In genomic region chr16:8047711-8048110, GRCh38 we compare ENCODE assay signal across 22 cellular contexts.
DNase-seq lines count a peak whose midpoint lies in the region; FAIRE-seq and TF ChIP-seq lines count a peak whose summit lies in the region.
"Had no signal": no experiment of that assay in that cellular context is flagged by ENCODE, and none has a peak within 500 bp of the region (broad histone marks: within the 10 kb centered on the region; RNA-seq: fewer than 3 reads in every experiment).

No MANE protein-coding gene starts in this region.

- H3K4me1 ChIP-seq in MM.1S (ENCODE audit: low read length) (no peaks in the 10 kb centered on the region), Caco-2 (no peaks in the 10 kb centered on the region)
- H3K4me1 ChIP-seq: BE2C had no signal

- H3K4me3 ChIP-seq in MM.1S (ENCODE audit: low read length) (no peak overlapping the region), Caco-2 (ENCODE audit: low read depth, low read length) (no peak overlapping the region)
- H3K4me3 ChIP-seq: GM23338 had no signal

- no peak overlapping the region for H3K27ac ChIP-seq in MM.1S (ENCODE audit: low read length)

- POLR2A ChIA-PET in Caco-2 (lab: Charles Lee): no interaction called here

- no peaks in the 10 kb centered on the region for H3K79me2 ChIP-seq in MM.1S (ENCODE audit: low read length)

- H3K4me2 ChIP-seq in MM.1S (ENCODE audit: low read depth, low read length): no peak overlapping the region
- H3K4me2 ChIP-seq: GM23338 had no signal

- in situ Hi-C loops in ACHN (cut with HindIII; ENCODE audit: low pct_ligation_motif_present, low pct_unique_long_range_greater_than_20kb, low sequenced_read_pairs): no loop called here

- H3K4me1 Mint-ChIP-seq in Caco-2 (ENCODE audit: low read depth, unreplicated experiment): no peaks in the 10 kb centered on the region
- H3K4me1 Mint-ChIP-seq: CD8-positive, alpha-beta memory T cell; GM23338; IgD-negative memory B cell had no signal

- no peaks in the 10 kb centered on the region for H3K36me3 Mint-ChIP-seq in Caco-2 (ENCODE audit: insufficient read depth, unreplicated experiment)
- H3K36me3 Mint-ChIP-seq: CD4-positive, CD25-positive, alpha-beta regulatory T cell; CD8-positive, alpha-beta memory T cell; IgD-negative memory B cell had no signal

- no peak overlapping the region for H3K27ac Mint-ChIP-seq in Caco-2 (ENCODE audit: unreplicated experiment)
- H3K27ac Mint-ChIP-seq: CD4-positive, CD25-positive, alpha-beta regulatory T cell; GM23338; HFFc6; IgD-negative memory B cell had no signal

- H2AFZ ChIP-seq in MM.1S (ENCODE audit: low read length): no peak overlapping the region
- H2AFZ ChIP-seq: GM23338 had no signal

- H3K36me3 ChIP-seq in MM.1S (replicated peaks; ENCODE audit: insufficient read depth, low read length) (no peaks in the 10 kb centered on the region), Caco-2 (ENCODE audit: control insufficient read depth, insufficient read depth, low read length) (no peaks in the 10 kb centered on the region)
- H3K36me3 ChIP-seq: BE2C had no signal

- H3K27me3 ChIP-seq in MM.1S (replicated peaks; ENCODE audit: insufficient read depth, low read length) (no peaks in the 10 kb centered on the region), Caco-2 (replicated peaks; ENCODE audit: control insufficient read depth, insufficient read depth, low read length) (no peaks in the 10 kb centered on the region)
- H3K27me3 ChIP-seq: BE2C had no signal

- H3K9me3 ChIP-seq in MM.1S (replicated peaks; ENCODE audit: insufficient read depth, low read length) (no peaks in the 10 kb centered on the region), Caco-2 (no peaks in the 10 kb centered on the region)
- H3K9me3 ChIP-seq: BE2C had no signal

- intact Hi-C loops in Caco-2 (cut with micrococcal nuclease; ENCODE audit: unreplicated experiment): no loop called here

- no peak overlapping the region for H3K4me3 Mint-ChIP-seq in Caco-2 (ENCODE audit: unreplicated experiment)
- H3K4me3 Mint-ChIP-seq: CD4-positive, CD25-positive, alpha-beta regulatory T cell; CD8-positive, alpha-beta memory T cell; GM23338; HFFc6; IgD-negative memory B cell had no signal

- H3K9me2 ChIP-seq in MM.1S (replicated peaks; ENCODE audit: insufficient read depth, low read length): no peaks in the 10 kb centered on the region

- CTCF ChIA-PET in Caco-2 (lab: Charles Lee): no interaction called here

- peak; percentile 22 for DNase-seq in NCI-H2081 treated with DMSO at 0.1 percent for 48 hours (lab: John Stamatoyannopoulos, UW)
- DNase-seq in frontal cortex (ENCODE audit: low spot score in 2 of 2): peak; percentile 6 to 15
- peak; percentile 43 for DNase-seq in occipital lobe (lab: John Stamatoyannopoulos, UW)
- DNase-seq in SHP77 (lab: John Stamatoyannopoulos, UW): no peak
- DNase-seq in ACHN: no peak
- no peak for DNase-seq in MM.1S
- DNase-seq in Caco-2: no peak
- DNase-seq: BE2C; CD4-positive, CD25-positive, alpha-beta regulatory T cell; CD8-positive, alpha-beta memory T cell; COR-L47; GDM1; H7; HFFc6; KBM-7 had no signal

- no peaks in the 10 kb centered on the region for H4K20me1 ChIP-seq in MM.1S (ENCODE audit: insufficient read depth, low read length)

- H3K9me3 Mint-ChIP-seq in Caco-2 (ENCODE audit: unreplicated experiment): peaks cover 19% of the 10 kb centered on the region

- no peak overlapping the region for H3K9ac ChIP-seq in MM.1S (ENCODE audit: low read length)

- FAIRE-seq in frontal cortex (lab: Jason Lieb, UNC): peak; percentile 43
- FAIRE-seq: A204.1, D721Med, GM12892, GM18507, HTR-8/SVneo had no signal

- H3K27me3 Mint-ChIP-seq in Caco-2 (ENCODE audit: insufficient read depth, unreplicated experiment): peaks cover 13% of the 10 kb centered on the region
- H3K27me3 Mint-ChIP-seq: CD4-positive, CD25-positive, alpha-beta regulatory T cell; CD8-positive, alpha-beta memory T cell; IgD-negative memory B cell had no signal

- BruUV-seq in Caco-2 (replicated peaks; lab: Mats Ljungman, UMichigan): no TSS peak

- TF ChIP-seq CTCF in MM.1S (IDR thresholded peaks at IDR 0.05; ENCODE audit: low read length) (no peak), Caco-2 (IDR thresholded peaks at IDR 0.05; ENCODE audit: insufficient read depth in 1 of 2, low read depth in 1 of 2, low read length in 1 of 2, severe bottlenecking in 1 of 2, unreplicated experiment in 1 of 2) (no peak)

- H3F3A ChIP-seq in MM.1S (ENCODE audit: insufficient read depth, low read length): no peaks in the 10 kb centered on the region

Comparison
In these comparisons a context has a peak if more than half of its experiments do, and no peak if none do; other contexts are left out.
1. DNase-seq: peak in NCI-H2081 treated with DMSO at 0.1 percent for 48 hours (single experiment), frontal cortex (2 of 2) and occipital lobe (single experiment); none in SHP77 (0 of 2), ACHN (single experiment), MM.1S (single experiment) and Caco-2 (0 of 2).